In the genomic region with DNA sequence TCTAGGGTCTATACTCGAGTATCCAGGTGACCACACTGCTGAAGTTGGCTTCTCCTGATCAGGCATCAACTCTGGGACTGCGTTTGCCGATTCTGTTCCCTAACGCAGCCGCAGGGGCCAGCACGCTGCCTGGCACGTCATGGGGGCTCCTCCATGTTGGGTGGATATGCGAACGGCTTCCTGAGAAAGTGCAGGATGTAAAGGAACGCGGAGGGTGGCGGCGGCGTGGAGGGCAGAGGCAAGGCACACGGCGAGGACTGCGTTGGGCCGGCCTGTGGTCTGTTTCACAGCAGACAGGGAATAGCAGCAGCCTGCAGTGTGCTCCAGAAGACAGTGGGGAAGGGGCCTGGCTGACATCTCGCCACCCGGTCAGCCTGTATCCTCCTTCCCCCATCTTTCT, we compare ENCODE assay signal across 9 cellular contexts. TPM values are rescaled to one million over a fixed set of nuclear protein-coding genes. Genes with fewer than 3 reads are reported as not detected.
"Had no signal": no experiment of that assay in that cellular context is flagged by ENCODE, and none has a peak within 500 bp of the region (broad histone marks: within the 10 kb centered on the region; RNA-seq: fewer than 3 reads in every experiment).

No MANE protein-coding gene starts in this region.

- FAIRE-seq: H54, HepG2 had no signal

- ATAC-seq: HepG2 had no signal

- H3K9ac ChIP-seq: GM23248 had no signal

- DNase-seq: GM23248, GOT3, H9, HCEC 1CT had no signal

- H3K4me3 ChIP-seq: GM23248 had no signal

- H2AFZ ChIP-seq: GM23248 had no signal

- H3K27ac ChIP-seq: GM23248, HL-60 had no signal

RNA-seq across cellular contexts. Expression of a gene that starts 3.8 kb away (rescaled TPM):
- total RNA-seq: GM23248, HT1080 had no signal
- polyA plus RNA-seq: GM23248 had no signal

RNA-seq across cellular contexts. Expression of a gene that starts 9.4 kb away (rescaled TPM):
- total RNA-seq: GM23248, H9, HepG2, HT1080 had no signal
- polyA plus RNA-seq: GM23248, HepG2, IgD-negative memory B cell had no signal

RNA-seq across cellular contexts. Expression of a gene that starts 19.1 kb away (rescaled TPM):
- total RNA-seq: GM23248, H9, HepG2, HT1080 had no signal
- polyA plus RNA-seq: GM23248 had no signal

RNA-seq across cellular contexts. Expression of a gene that starts 25.4 kb away (rescaled TPM):
- total RNA-seq: GM23248, H9, HT1080 had no signal
- polyA plus RNA-seq: GM23248, IgD-negative memory B cell had no signal

RNA-seq across cellular contexts. Expression of a gene that starts 26.6 kb away (rescaled TPM):
- total RNA-seq: GM23248 had no signal
- polyA plus RNA-seq: GM23248 had no signal
